ENCODE assay signal across 9 cellular contexts in genomic region chr9:127742435-127743088, GRCh38. TPM values are rescaled to one million over a fixed set of nuclear protein-coding genes. Genes with fewer than 3 reads are reported as not detected.
DNase-seq lines count a peak whose midpoint lies in the region; ATAC-seq, FAIRE-seq and TF ChIP-seq lines count a peak whose summit lies in the region.
"Had no signal": no experiment of that assay in that cellular context is flagged by ENCODE, and none has a peak within 500 bp of the region (broad histone marks: within the 10 kb centered on the region; RNA-seq: fewer than 3 reads in every experiment).

No MANE protein-coding gene starts in this region.

- H3K27ac ChIP-seq in pancreas, result peak overlapping the region in 1 of 4 donors; percentile 37
- H3K27ac ChIP-seq: VCaP had no signal

- H3K36me3 Mint-ChIP-seq in activated T-helper 17 cell treated with anti-CD3 and anti-CD28 coated beads, Interleukin-2, amount 50 U/mL, for 72 hours (ENCODE audit: low read depth), result peaks cover 86% of the 10 kb centered on the region

- intact Hi-C loops in pancreas (cut with DNase I), result no loop called here

- 17 to 21% methylated on average over 33 of the region's 33 CpGs for WGBS in pancreas, 2 donors

- DNase-seq in ELF-1 (ENCODE audit: low read depth, low spot score) (peak; percentile 97), NCI-H460 (ENCODE audit: extremely low read depth, low read depth) (peak; percentile 70), fibroblast of gingiva (ENCODE audit: low read depth) (peak; percentile 71), pancreas (peak in 4 of 6 donors; percentile 36 to 59 (median 46)), H4 (ENCODE audit: low spot score) (no peak), NCI-H510A treated with DMSO at 0.1 percent for 48 hours (lab: John Stamatoyannopoulos, UW) (no peak), UCSD-AML1 (lab: John Stamatoyannopoulos, UW; ENCODE audit: unreplicated experiment) (no peak)

- TF ChIP-seq CTCF in pancreas (IDR thresholded peaks at IDR 0.05), result no peak

- no peaks in the 10 kb centered on the region for H3K4me1 ChIP-seq in pancreas

- H3K27me3 Mint-ChIP-seq in activated T-helper 17 cell treated with anti-CD3 and anti-CD28 coated beads, Interleukin-2, amount 50 U/mL, for 72 hours, result no peaks in the 10 kb centered on the region

- H3K4me3 ChIP-seq in pancreas, result peak overlapping the region in 2 of 4 donors; percentile 21 to 33

- peak; percentile 26 to 79 (median 72) for ATAC-seq in pancreas
- ATAC-seq in activated T-helper 17 cell treated with anti-CD3 and anti-CD28 coated beads, Interleukin-2, amount 50 U/mL, for 72 hours (replicated peaks), result no peak

- H3K27me3 ChIP-seq in pancreas, result no peaks in the 10 kb centered on the region

- H3K9me3 Mint-ChIP-seq in activated T-helper 17 cell treated with anti-CD3 and anti-CD28 coated beads, Interleukin-2, amount 50 U/mL, for 72 hours, result no peaks in the 10 kb centered on the region

- no peaks in the 10 kb centered on the region for H3K9me3 ChIP-seq in pancreas

- H3K36me3 ChIP-seq in pancreas, result no peaks in the 10 kb centered on the region

- H3K4me3 Mint-ChIP-seq in activated T-helper 17 cell treated with anti-CD3 and anti-CD28 coated beads, Interleukin-2, amount 50 U/mL, for 72 hours, result no peak overlapping the region

- no peaks in the 10 kb centered on the region for H3K4me1 Mint-ChIP-seq in activated T-helper 17 cell treated with anti-CD3 and anti-CD28 coated beads, Interleukin-2, amount 50 U/mL, for 72 hours

- FAIRE-seq in pancreas (lab: Jason Lieb, UNC), result no peak

- no peak overlapping the region for H3K27ac Mint-ChIP-seq in activated T-helper 17 cell treated with anti-CD3 and anti-CD28 coated beads, Interleukin-2, amount 50 U/mL, for 72 hours

RNA-seq across cellular contexts. Expression of gene TOR2A, which starts 7.5 kb away (rescaled TPM):
- total RNA-seq in NCI-H460 (2014; rRNA removed; shearing (Covaris generic)), result 8.9 and 10.5 TPM in 2 replicates
- polyA plus RNA-seq in NCI-H460 (2014; cell fraction: nucleus; rRNA removed), result 27.7 and 31.5 TPM in 2 replicates
- 1 to 10 TPM; 4.2 to 9.0 (median 5.8) TPM for total RNA-seq in pancreas
- polyA plus RNA-seq in pancreas, result 10 to 100 TPM; 10.1 to 17.5 TPM
- 6.3 and 11.5 TPM in 2 replicates for total RNA-seq in H4 (2014; rRNA removed; shearing (Covaris generic))
- 10 to 100 TPM in 1 of 2 donors, 1 to 10 TPM in 1; 8.5 to 15.7 TPM for total RNA-seq in activated T-helper 17 cell treated with anti-CD3 and anti-CD28 coated beads, Interleukin-2, amount 50 U/mL, for 72 hours

RNA-seq across cellular contexts. Expression of gene TTC16, which starts 26.7 kb away (rescaled TPM):
- 0.20 TPM in 1 of 2 replicates, not detected in the other for total RNA-seq in NCI-H460 (2014; rRNA removed; shearing (Covaris generic))
- 0.11 and 0.18 TPM in 2 replicates for polyA plus RNA-seq in NCI-H460 (2014; cell fraction: nucleus; rRNA removed)
- total RNA-seq in pancreas, result under 1 TPM in 2 of 6 donors, not detected in 4; 0.03 to 0.09 TPM
- polyA plus RNA-seq in pancreas, result under 1 TPM; 0.02 to 0.04 TPM
- total RNA-seq in H4 (2014; rRNA removed; shearing (Covaris generic)), result not detected in 2 replicates
- 1 to 10 TPM; 1.8 to 2.0 TPM for total RNA-seq in activated T-helper 17 cell treated with anti-CD3 and anti-CD28 coated beads, Interleukin-2, amount 50 U/mL, for 72 hours

RNA-seq across cellular contexts. Expression of gene PTRH1, which starts 27.1 kb away (rescaled TPM):
- 12.1 and 13.8 TPM in 2 replicates for total RNA-seq in NCI-H460 (2014; rRNA removed; shearing (Covaris generic))
- 22.9 and 50.3 TPM in 2 replicates for polyA plus RNA-seq in NCI-H460 (2014; cell fraction: nucleus; rRNA removed)
- 10 to 100 TPM in 2 of 6 donors, 1 to 10 TPM in 4; 5.6 to 11.9 (median 9.0) TPM for total RNA-seq in pancreas
- 10 to 100 TPM; 11.5 to 13.4 TPM for polyA plus RNA-seq in pancreas
- total RNA-seq in H4 (2014; rRNA removed; shearing (Covaris generic)), result 9.9 and 11.4 TPM in 2 replicates
- 10 to 100 TPM in 1 of 2 donors, 1 to 10 TPM in 1; 6.5 to 13.5 TPM for total RNA-seq in activated T-helper 17 cell treated with anti-CD3 and anti-CD28 coated beads, Interleukin-2, amount 50 U/mL, for 72 hours

RNA-seq across cellular contexts. Expression of gene CFAP157, which starts 35.8 kb away (rescaled TPM):
- total RNA-seq in NCI-H460 (2014; rRNA removed; shearing (Covaris generic)), result not detected in 2 replicates
- not detected in 2 replicates for polyA plus RNA-seq in NCI-H460 (2014; cell fraction: nucleus; rRNA removed)
- under 1 TPM in 5 of 6 donors, not detected in 1; 0.12 to 0.39 (median 0.22) TPM for total RNA-seq in pancreas
- 1 to 10 TPM; 1.6 to 2.1 TPM for polyA plus RNA-seq in pancreas
- total RNA-seq in H4 (2014; rRNA removed; shearing (Covaris generic)), result not detected in 2 replicates
- under 1 TPM in 1 of 2 donors, not detected in 1; 0.13 TPM for total RNA-seq in activated T-helper 17 cell treated with anti-CD3 and anti-CD28 coated beads, Interleukin-2, amount 50 U/mL, for 72 hours

RNA-seq across cellular contexts. Expression of gene SH2D3C, which starts 35.9 kb away (rescaled TPM):
- 0.12 and 0.57 TPM in 2 replicates for total RNA-seq in NCI-H460 (2014; rRNA removed; shearing (Covaris generic))
- 0.04 TPM in 1 of 2 replicates, not detected in the other for polyA plus RNA-seq in NCI-H460 (2014; cell fraction: nucleus; rRNA removed)
- 1 to 10 TPM; 1.4 to 4.8 (median 1.8) TPM for total RNA-seq in pancreas
- polyA plus RNA-seq in pancreas, result 1 to 10 TPM; 6.9 to 7.1 TPM
- total RNA-seq in H4 (2014; rRNA removed; shearing (Covaris generic)), result 0.12 and 0.23 TPM in 2 replicates
- total RNA-seq in activated T-helper 17 cell treated with anti-CD3 and anti-CD28 coated beads, Interleukin-2, amount 50 U/mL, for 72 hours, result 10 to 100 TPM; 27.6 to 46.8 TPM

Comparison
In these comparisons a context has a peak if more than half of its experiments do, and no peak if none do; other contexts are left out.
1. DNase-seq: peak in ELF-1 (single experiment), NCI-H460 (single experiment), fibroblast of gingiva (single experiment) and pancreas (4 of 6); none in H4 (single experiment), NCI-H510A treated with DMSO at 0.1 percent for 48 hours (single experiment) and UCSD-AML1 (single experiment).